ENCODE assay signal across 10 cellular contexts in genomic region chr1:8040586-8040985, GRCh38. TPM values are rescaled to one million over a fixed set of nuclear protein-coding genes. Genes with fewer than 3 reads are reported as not detected.
DNase-seq lines count a peak whose midpoint lies in the region; ATAC-seq, FAIRE-seq and TF ChIP-seq lines count a peak whose summit lies in the region.
"Had no signal": no experiment of that assay in that cellular context is flagged by ENCODE, and none has a peak within 500 bp of the region (broad histone marks: within the 10 kb centered on the region; RNA-seq: fewer than 3 reads in every experiment).

No MANE protein-coding gene starts in this region.

- DNase-seq in A673 (ENCODE audit: low spot score) (peak; percentile 88), K562 (ENCODE audit: extremely low read depth in 1 of 4, low spot score in 3 of 4) (peak in 2 of 4 experiments; percentile 32 to 33), GM10248 (ENCODE audit: extremely low spot score) (no peak), globus pallidus (ENCODE audit: low spot score) (no peak)
- DNase-seq in CD4-positive, alpha-beta T cell = no peak
- DNase-seq: DND-41, nephron progenitor cell had no signal

- no peak overlapping the region for H3K4me2 ChIP-seq in K562 (ENCODE audit: insufficient read depth, low read length)

- H2AFZ ChIP-seq in K562 (ENCODE audit: low read depth, low read length) = no peak overlapping the region

- ATAC-seq in K562 (no peak), HG02970 (IDR thresholded peaks at IDR 0.05; ENCODE audit: low FRiP score, unreplicated experiment) (no peak)
- ATAC-seq in CD4-positive, alpha-beta T cell (ENCODE audit: poor library complexity) = no peak

- H3K27ac ChIP-seq in A673 (ENCODE audit: low read depth, low read length, poor library complexity, severe bottlenecking) = peak overlapping the region; percentile 60
- H3K27ac ChIP-seq in K562 (ENCODE audit: extremely low read depth, low read depth, low read length) = no peak overlapping the region
- no peak overlapping the region for H3K27ac ChIP-seq in liver (ENCODE audit: low read depth in 1 of 2, low read length in 2 of 2)
- no peak overlapping the region for H3K27ac ChIP-seq in CD4-positive, alpha-beta T cell (ENCODE audit: low read depth, low read length)

- POLR2A ChIA-PET in A673 (lab: Charles Lee; ENCODE audit: low non-redundant PET) (no interaction called here), K562 (lab: Yijun Ruan, JAX) (interaction anchor here (0.9 kb wide), 1 partner anchor 56 kb away, joined by 3 read pairs; no protein-coding TSS in a partner anchor), GM10248 (lab: Yijun Ruan, JAX) (no interaction called here)
- POLR2A ChIA-PET in CD4-positive, alpha-beta T cell (lab: Charles Lee) = no interaction called here

- CTCF ChIA-PET in A673 (lab: Charles Lee) = no interaction called here
- CTCF ChIA-PET in K562 (lab: Yijun Ruan, JAX; ENCODE audit: low intra/inter-chr PET ratio) = no interaction called here
- CTCF ChIA-PET in CD4-positive, alpha-beta T cell (lab: Charles Lee) = interaction anchor here (1.0 to 1.6 kb wide), 2 partner anchors 9 to 26 kb away, joined by 3 read pairs; no protein-coding TSS in a partner anchor
- CTCF ChIA-PET in GM10248 (lab: Yijun Ruan, JAX) = interaction anchor here (1.1 to 2.2 kb wide), 5 partner anchors 8 to 274 kb away, joined by 3 to 11 read pairs (median 6); no protein-coding TSS in a partner anchor

- no peaks in the 10 kb centered on the region for H3K36me3 Mint-ChIP-seq in CD4-positive, alpha-beta T cell (ENCODE audit: low read depth)

- TF ChIP-seq EP300 in Ishikawa (IDR thresholded peaks at IDR 0.05; ENCODE audit: borderline replicate concordance) (peak; percentile 41; the same call in 1 of the 2 replicates), K562 (IDR thresholded peaks at IDR 0.05; ENCODE audit: low read length) (no peak)

- no TSS peak for BruUV-seq in A673 (replicated peaks; lab: Mats Ljungman, UMichigan)
- BruUV-seq in K562 (replicated peaks; lab: Mats Ljungman, UMichigan) = no TSS peak

- H3K9me1 ChIP-seq in K562 (ENCODE audit: control insufficient read depth, insufficient read depth, low read length) = no peaks in the 10 kb centered on the region

- no peak overlapping the region for H3K4me3 ChIP-seq in A673 (ENCODE audit: low read depth, low read length, poor library complexity, severe bottlenecking)
- H3K4me3 ChIP-seq in K562 = no peak overlapping the region
- H3K4me3 ChIP-seq in liver (ENCODE audit: low read depth in 1 of 3, low read length in 3 of 3) = no peak overlapping the region

- no peaks in the 10 kb centered on the region for H3K79me2 ChIP-seq in K562 (ENCODE audit: control insufficient read depth, insufficient read depth, low read length)

- H4K20me1 ChIP-seq in K562 (replicated peaks; ENCODE audit: control insufficient read depth, insufficient read depth, low read length) = no peaks in the 10 kb centered on the region

- FAIRE-seq in K562 (lab: Jason Lieb, UNC) = peak; percentile 59

- no peak for TF ChIP-seq POLR2A in K562 (conservative IDR thresholded peaks at IDR 0.05)

- H3K36me3 ChIP-seq in A673 (ENCODE audit: insufficient read depth, low read length, poor library complexity, severe bottlenecking) (no peaks in the 10 kb centered on the region), K562 (ENCODE audit: control insufficient read depth, insufficient read depth, low read length) (no peaks in the 10 kb centered on the region), liver (ENCODE audit: control insufficient read depth in 4 of 4, insufficient read depth in 3 of 4, low read depth in 1 of 4, low read length in 3 of 4) (no peaks in the 10 kb centered on the region)

- H3K27ac Mint-ChIP-seq in CD4-positive, alpha-beta T cell = no peak overlapping the region
- H3K27ac Mint-ChIP-seq: nephron progenitor cell had no signal

- no peaks in the 10 kb centered on the region for H3K27me3 ChIP-seq in A673 (replicated peaks; ENCODE audit: insufficient read depth, low read depth, low read length, poor library complexity)
- H3K27me3 ChIP-seq in K562 (ENCODE audit: control insufficient read depth in 2 of 2, insufficient read depth in 2 of 2, low read length in 2 of 2) = peaks cover 14% of the 10 kb centered on the region in 2 experiments; a peak in 4 of 5 replicates
- no peaks in the 10 kb centered on the region for H3K27me3 ChIP-seq in liver (ENCODE audit: control insufficient read depth in 4 of 4, insufficient read depth in 4 of 4, low read length in 3 of 4)
- H3K27me3 ChIP-seq in CD4-positive, alpha-beta T cell (ENCODE audit: control insufficient read depth, insufficient read depth, low read length) = no peaks in the 10 kb centered on the region

- in situ Hi-C loops in K562 (cut with MboI) = no loop called here

- H3K9me3 ChIP-seq in A673 (ENCODE audit: low read depth, low read length, poor library complexity, severe bottlenecking) = peaks cover 7% of the 10 kb centered on the region
- no peaks in the 10 kb centered on the region; the same call in 1 of the 2 replicates for H3K9me3 ChIP-seq in K562 (replicated peaks; ENCODE audit: control insufficient read depth, insufficient read depth, low read depth, low read length)
- H3K9me3 ChIP-seq in liver (ENCODE audit: control insufficient read depth in 4 of 4, low read length in 3 of 4) = no peaks in the 10 kb centered on the region
- H3K9me3 ChIP-seq in CD4-positive, alpha-beta T cell (ENCODE audit: control insufficient read depth, low read length) = peaks cover 6% of the 10 kb centered on the region

- TF ChIP-seq CTCF in A673 (conservative IDR thresholded peaks at IDR 0.05; ENCODE audit: low read depth, low read length) (no peak), K562 (IDR thresholded peaks at IDR 0.05 in 2 of 3, conservative IDR thresholded peaks at IDR 0.05 in 1 of 3; ENCODE audit: insufficient read depth in 2 of 3, low read depth in 1 of 3, low read length in 3 of 3) (no peak), liver (IDR thresholded peaks at IDR 0.05; ENCODE audit: low read depth, low read length, missing input control) (no peak), GM10248 (IDR thresholded peaks at IDR 0.05; ENCODE audit: control extremely low read depth, extremely low read depth, low read depth, missing control alignments) (no peak)
- no peak for TF ChIP-seq CTCF in CD4-positive, alpha-beta T cell (IDR thresholded peaks at IDR 0.05)

- no peak overlapping the region for H3K4me3 Mint-ChIP-seq in CD4-positive, alpha-beta T cell
- H3K4me3 Mint-ChIP-seq: nephron progenitor cell had no signal

- H3K27me3 Mint-ChIP-seq in CD4-positive, alpha-beta T cell = no peaks in the 10 kb centered on the region

- no peaks in the 10 kb centered on the region for H3K4me1 Mint-ChIP-seq in CD4-positive, alpha-beta T cell (ENCODE audit: low read depth)
- H3K4me1 Mint-ChIP-seq: nephron progenitor cell had no signal

- peaks cover 14% of the 10 kb centered on the region for H3K4me1 ChIP-seq in A673 (ENCODE audit: insufficient read depth, low read length, poor library complexity, severe bottlenecking)
- 0 out of 5 replicates have a peak, but pooled peaks cover 0 to 3% of the 10 kb centered on the region in 2 experiments for H3K4me1 ChIP-seq in K562 (replicated peaks in 1 of 2; ENCODE audit: control insufficient read depth in 2 of 2, insufficient read depth in 2 of 2, low read length in 2 of 2)
- no peaks in the 10 kb centered on the region for H3K4me1 ChIP-seq in liver (ENCODE audit: control insufficient read depth in 4 of 4, insufficient read depth in 4 of 4, low read length in 3 of 4)

- TF ChIP-seq RAD21 in Ishikawa (IDR thresholded peaks at IDR 0.05; ENCODE audit: low read depth) = no peak
- TF ChIP-seq RAD21 in K562 (CRISPR knock-in tag; conservative IDR thresholded peaks at IDR 0.05 in 1 of 2, IDR thresholded peaks at IDR 0.05 in 1 of 2) = no peak
- TF ChIP-seq RAD21 in liver (IDR thresholded peaks at IDR 0.05) = peak in 1 of 2 donors; percentile 40

- intact Hi-C loops in A673 (cut with micrococcal nuclease; ENCODE audit: unreplicated experiment) = no loop called here
- intact Hi-C loops in K562 (cut with micrococcal nuclease) = loop anchor here (10.0 kb wide), 1 partner anchor 104 kb away; no protein-coding TSS in a partner anchor
- intact Hi-C loops in CD4-positive, alpha-beta T cell (cut with DNase I, micrococcal nuclease) = no loop called here

- H3K9ac ChIP-seq in K562 (ENCODE audit: insufficient read depth in 1 of 2, low read depth in 2 of 2, low read length in 2 of 2) (no peak overlapping the region), liver (ENCODE audit: low read depth in 1 of 2, low read length in 2 of 2) (no peak overlapping the region)

- peaks cover 6% of the 10 kb centered on the region for H3K9me3 Mint-ChIP-seq in CD4-positive, alpha-beta T cell

- 25% methylated on average over 1 of the region's 1 CpG for WGBS in K562 (ENCODE audit: insufficient coverage, low coverage, missing lambda C conversion rate)
- WGBS in liver = 79% methylated on average over 1 of the region's 1 CpG

TF ChIP-seq in K562, 482 proteins besides CTCF, POLR2A, EP300 and RAD21 (continues in another document):
- TF ChIP-seq DIDO1 (tag; IDR thresholded peaks at IDR 0.05; ENCODE audit: low read depth) (no peak), FOSL1 (tag; conservative IDR thresholded peaks at IDR 0.05) (peak; percentile 76), NFIC (IDR thresholded peaks at IDR 0.05) (peak; percentile 65)

TF ChIP-seq in liver, 16 proteins besides CTCF, POLR2A, EP300 and RAD21 (continues in another document):
- TF ChIP-seq NR2F2 (IDR thresholded peaks at IDR 0.05) = no peak
- TF ChIP-seq TAF1 (conservative IDR thresholded peaks at IDR 0.05) = peak; percentile 24
- TF ChIP-seq JUND (IDR thresholded peaks at IDR 0.05) = peak; percentile 14 to 40

RNA-seq across cellular contexts. Expression of gene ERRFI1, which starts 14.5 kb away (rescaled TPM):
- total RNA-seq in A673 (2021) (36.2 and 44.4 TPM in 2 replicates), K562 (2014; rRNA removed) (0.68 and 0.73 TPM in 2 replicates), K562 (2014; rRNA removed; fragmentation: Illumina TruSeq; extraction: Trizol) (1.5 and 1.8 TPM in 2 replicates), K562 (2015; rRNA removed; fragmentation: Illumina TruSeq; extraction: Trizol) (0.98 and 1.1 TPM in 2 replicates), K562 (2021) (1.6 and 1.9 TPM in 2 replicates), liver (100 to 1,000 TPM in 1 of 2 donors, 10 to 100 TPM in 1; 60.7 to 424 TPM)
- 3.7 and 4.7 TPM in 2 replicates for total RNA-seq in K562 (2011; cell fraction: chromatin; rRNA removed; ENCODE audit: low replicate concordance)
- 1.7 TPM in 2 replicates for total RNA-seq in K562 (2011; cell fraction: nucleolus; rRNA removed)
- 2.5 and 3.8 TPM in 2 replicates for total RNA-seq in K562 (2011; cell fraction: nucleoplasm; rRNA removed)
- polyA plus RNA-seq in K562 (2011; rRNA removed) (1.7 and 4.4 TPM in 2 replicates), K562 (2014; fragmentation: Illumina TruSeq; extraction: Trizol) (1.4 and 1.8 TPM in 2 replicates), K562 (2014; fragmentation: Nextera tagmentation; extraction: Ambion mirVana) (under 1 TPM; 0.67 to 0.72 TPM), K562 (2014; rRNA removed) (0.80 and 2.0 TPM in 2 replicates), liver (100 to 1,000 TPM in 1 of 2 donors, 10 to 100 TPM in 1; 68.6 to 142 TPM)
- 1.3 and 2.7 TPM in 2 replicates for polyA plus RNA-seq in K562 (2011; cell fraction: cytosol; rRNA removed)
- 3.0 and 4.1 TPM in 2 replicates for polyA plus RNA-seq in K562 (2011; cell fraction: nucleus; rRNA removed)
- polyA plus RNA-seq in K562 (2012) = 1.9 and 2.1 TPM in 2 replicates
- polyA minus RNA-seq in K562 (2011; rRNA and poly(A)+ RNA removed) = 1.3 and 1.9 TPM in 2 replicates
- polyA minus RNA-seq in K562 (2011; cell fraction: cytosol; rRNA and poly(A)+ RNA removed) = 1.2 and 1.5 TPM in 2 replicates
- 1.2 and 1.5 TPM in 2 replicates for polyA minus RNA-seq in K562 (2011; cell fraction: nucleus; rRNA and poly(A)+ RNA removed)
- 1 to 10 TPM; 3.6 TPM for total RNA-seq in CD4-positive, alpha-beta T cell

Comparison
In these comparisons a context has a peak if more than half of its experiments do, and no peak if none do; other contexts are left out.
1. CTCF ChIA-PET loops: an anchor here in CD4-positive, alpha-beta T cell (1.0 to 1.6 kb wide) and GM10248 (1.1 to 2.2 kb wide); none called in A673 and K562.